ENCODE assay signal across 8 cellular contexts in genomic region chr13:99970761-99971575, GRCh38. TPM values are rescaled to one million over a fixed set of nuclear protein-coding genes. Genes with fewer than 3 reads are reported as not detected.
DNase-seq lines count a peak whose midpoint lies in the region; TF ChIP-seq lines count a peak whose summit lies in the region.

No MANE protein-coding gene starts in this region.

- no peaks in the 10 kb centered on the region for H3K79me2 ChIP-seq in osteoblast (ENCODE audit: insufficient read depth, low read length)

- TF ChIP-seq CTCF in choroid plexus epithelial cell (conservative IDR thresholded peaks at IDR 0.05; ENCODE audit: low read depth, low read length) (no peak), osteoblast (IDR thresholded peaks at IDR 0.05; ENCODE audit: extremely low read depth, low read depth, low read length) (no peak)

- H3K4me3 ChIP-seq in MG63 = peak overlapping the region; percentile 54
- H3K4me3 ChIP-seq in choroid plexus epithelial cell (ENCODE audit: low read depth, low read length) = peak overlapping the region; percentile 69
- no peak overlapping the region for H3K4me3 ChIP-seq in osteoblast (ENCODE audit: insufficient read depth, low read length)

- H3K27me3 ChIP-seq in MG63 = no peaks in the 10 kb centered on the region
- H3K27me3 ChIP-seq in osteoblast (ENCODE audit: insufficient read depth, low read length) = peaks cover 91% of the 10 kb centered on the region

- H3K4me2 ChIP-seq in osteoblast (ENCODE audit: insufficient read depth, low read length) = no peak overlapping the region

- H2AFZ ChIP-seq in osteoblast (ENCODE audit: low read length) = no peak overlapping the region

- DNase-seq in ELF-1 (ENCODE audit: low read depth, low spot score) (peak; percentile 61), MG63 (peak; percentile 66), choroid plexus epithelial cell (ENCODE audit: low read depth) (no peak), osteoblast (ENCODE audit: insufficient read length, low spot score, missing footprints) (peak; percentile 88), T1000 (lab: John Stamatoyannopoulos, UW) (no peak), HuH-7 (ENCODE audit: low spot score) (no peak), SIG-M5 (lab: John Stamatoyannopoulos, UW) (no peak)
- no peak for DNase-seq in NK-92 treated with Interleukin-12 subunit alpha and Interleukin-12 subunit beta, amount 100 ng/mL, for 24 hours (lab: John Stamatoyannopoulos, UW)

- H3K36me3 ChIP-seq in MG63 (peaks cover 13% of the 10 kb centered on the region), osteoblast (ENCODE audit: insufficient read depth, low read length) (no peaks in the 10 kb centered on the region)

- H3K9me3 ChIP-seq in MG63 = no peaks in the 10 kb centered on the region
- H3K9me3 ChIP-seq in osteoblast (ENCODE audit: low read depth, low read length) = no peaks in the 10 kb centered on the region

- no peaks in the 10 kb centered on the region for H3K4me1 ChIP-seq in osteoblast (ENCODE audit: insufficient read depth, low read length)

- H4K20me1 ChIP-seq in osteoblast (ENCODE audit: insufficient read depth, low read length) = peaks cover 2% of the 10 kb centered on the region

- H3K27ac ChIP-seq in osteoblast (ENCODE audit: low read depth, low read length) = no peak overlapping the region

RNA-seq across cellular contexts. Expression of gene ZIC5, which starts 0.6 kb away (rescaled TPM):
- 1.8 and 2.9 TPM in 2 replicates for total RNA-seq in MG63 (2014; rRNA removed; shearing (Covaris generic); ENCODE audit: low replicate concordance)
- not detected in 2 replicates for total RNA-seq in osteoblast

RNA-seq across cellular contexts. Expression of gene ZIC2, which starts 10.6 kb away (rescaled TPM):
- 3.7 and 5.2 TPM in 2 replicates for total RNA-seq in MG63 (2014; rRNA removed; shearing (Covaris generic); ENCODE audit: low replicate concordance)
- not detected in 2 replicates for total RNA-seq in osteoblast

Comparison
In these comparisons a context has a peak if more than half of its experiments do, and no peak if none do; other contexts are left out.
1. DNase-seq: peak in ELF-1 (single experiment), MG63 (single experiment) and osteoblast (single experiment); none in choroid plexus epithelial cell (single experiment), NK-92 treated with Interleukin-12 subunit alpha and Interleukin-12 subunit beta, amount 100 ng/mL, for 24 hours (single experiment), T1000 (single experiment), HuH-7 (single experiment) and SIG-M5 (single experiment).